ENCODE assay signal across 1 cellular context in the genomic region with DNA sequence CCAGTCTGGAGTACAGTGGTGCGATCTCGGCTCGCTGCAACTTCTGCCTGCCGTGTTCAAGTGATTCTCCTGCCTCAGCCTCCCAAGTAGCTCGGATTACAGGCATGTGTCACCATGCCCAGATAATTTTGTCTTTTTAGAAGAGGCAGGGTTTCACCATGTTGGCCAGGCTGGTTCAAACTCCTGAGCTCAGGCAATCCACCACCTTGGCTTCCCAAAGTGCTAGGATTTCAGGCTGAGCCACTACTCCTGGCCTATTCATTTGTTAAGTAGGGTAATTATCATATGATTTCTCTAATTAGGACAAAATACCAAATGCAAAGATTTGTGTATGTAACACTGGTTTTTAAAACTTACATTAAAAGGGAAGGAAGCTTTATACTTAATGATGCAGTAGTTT.
TF ChIP-seq lines count a peak whose summit lies in the region.

No MANE protein-coding gene starts in this region.

TF ChIP-seq in GM23338, 12 proteins besides CTCF, POLR2A, EP300 and RAD21:
- TF ChIP-seq, protein P1, sequence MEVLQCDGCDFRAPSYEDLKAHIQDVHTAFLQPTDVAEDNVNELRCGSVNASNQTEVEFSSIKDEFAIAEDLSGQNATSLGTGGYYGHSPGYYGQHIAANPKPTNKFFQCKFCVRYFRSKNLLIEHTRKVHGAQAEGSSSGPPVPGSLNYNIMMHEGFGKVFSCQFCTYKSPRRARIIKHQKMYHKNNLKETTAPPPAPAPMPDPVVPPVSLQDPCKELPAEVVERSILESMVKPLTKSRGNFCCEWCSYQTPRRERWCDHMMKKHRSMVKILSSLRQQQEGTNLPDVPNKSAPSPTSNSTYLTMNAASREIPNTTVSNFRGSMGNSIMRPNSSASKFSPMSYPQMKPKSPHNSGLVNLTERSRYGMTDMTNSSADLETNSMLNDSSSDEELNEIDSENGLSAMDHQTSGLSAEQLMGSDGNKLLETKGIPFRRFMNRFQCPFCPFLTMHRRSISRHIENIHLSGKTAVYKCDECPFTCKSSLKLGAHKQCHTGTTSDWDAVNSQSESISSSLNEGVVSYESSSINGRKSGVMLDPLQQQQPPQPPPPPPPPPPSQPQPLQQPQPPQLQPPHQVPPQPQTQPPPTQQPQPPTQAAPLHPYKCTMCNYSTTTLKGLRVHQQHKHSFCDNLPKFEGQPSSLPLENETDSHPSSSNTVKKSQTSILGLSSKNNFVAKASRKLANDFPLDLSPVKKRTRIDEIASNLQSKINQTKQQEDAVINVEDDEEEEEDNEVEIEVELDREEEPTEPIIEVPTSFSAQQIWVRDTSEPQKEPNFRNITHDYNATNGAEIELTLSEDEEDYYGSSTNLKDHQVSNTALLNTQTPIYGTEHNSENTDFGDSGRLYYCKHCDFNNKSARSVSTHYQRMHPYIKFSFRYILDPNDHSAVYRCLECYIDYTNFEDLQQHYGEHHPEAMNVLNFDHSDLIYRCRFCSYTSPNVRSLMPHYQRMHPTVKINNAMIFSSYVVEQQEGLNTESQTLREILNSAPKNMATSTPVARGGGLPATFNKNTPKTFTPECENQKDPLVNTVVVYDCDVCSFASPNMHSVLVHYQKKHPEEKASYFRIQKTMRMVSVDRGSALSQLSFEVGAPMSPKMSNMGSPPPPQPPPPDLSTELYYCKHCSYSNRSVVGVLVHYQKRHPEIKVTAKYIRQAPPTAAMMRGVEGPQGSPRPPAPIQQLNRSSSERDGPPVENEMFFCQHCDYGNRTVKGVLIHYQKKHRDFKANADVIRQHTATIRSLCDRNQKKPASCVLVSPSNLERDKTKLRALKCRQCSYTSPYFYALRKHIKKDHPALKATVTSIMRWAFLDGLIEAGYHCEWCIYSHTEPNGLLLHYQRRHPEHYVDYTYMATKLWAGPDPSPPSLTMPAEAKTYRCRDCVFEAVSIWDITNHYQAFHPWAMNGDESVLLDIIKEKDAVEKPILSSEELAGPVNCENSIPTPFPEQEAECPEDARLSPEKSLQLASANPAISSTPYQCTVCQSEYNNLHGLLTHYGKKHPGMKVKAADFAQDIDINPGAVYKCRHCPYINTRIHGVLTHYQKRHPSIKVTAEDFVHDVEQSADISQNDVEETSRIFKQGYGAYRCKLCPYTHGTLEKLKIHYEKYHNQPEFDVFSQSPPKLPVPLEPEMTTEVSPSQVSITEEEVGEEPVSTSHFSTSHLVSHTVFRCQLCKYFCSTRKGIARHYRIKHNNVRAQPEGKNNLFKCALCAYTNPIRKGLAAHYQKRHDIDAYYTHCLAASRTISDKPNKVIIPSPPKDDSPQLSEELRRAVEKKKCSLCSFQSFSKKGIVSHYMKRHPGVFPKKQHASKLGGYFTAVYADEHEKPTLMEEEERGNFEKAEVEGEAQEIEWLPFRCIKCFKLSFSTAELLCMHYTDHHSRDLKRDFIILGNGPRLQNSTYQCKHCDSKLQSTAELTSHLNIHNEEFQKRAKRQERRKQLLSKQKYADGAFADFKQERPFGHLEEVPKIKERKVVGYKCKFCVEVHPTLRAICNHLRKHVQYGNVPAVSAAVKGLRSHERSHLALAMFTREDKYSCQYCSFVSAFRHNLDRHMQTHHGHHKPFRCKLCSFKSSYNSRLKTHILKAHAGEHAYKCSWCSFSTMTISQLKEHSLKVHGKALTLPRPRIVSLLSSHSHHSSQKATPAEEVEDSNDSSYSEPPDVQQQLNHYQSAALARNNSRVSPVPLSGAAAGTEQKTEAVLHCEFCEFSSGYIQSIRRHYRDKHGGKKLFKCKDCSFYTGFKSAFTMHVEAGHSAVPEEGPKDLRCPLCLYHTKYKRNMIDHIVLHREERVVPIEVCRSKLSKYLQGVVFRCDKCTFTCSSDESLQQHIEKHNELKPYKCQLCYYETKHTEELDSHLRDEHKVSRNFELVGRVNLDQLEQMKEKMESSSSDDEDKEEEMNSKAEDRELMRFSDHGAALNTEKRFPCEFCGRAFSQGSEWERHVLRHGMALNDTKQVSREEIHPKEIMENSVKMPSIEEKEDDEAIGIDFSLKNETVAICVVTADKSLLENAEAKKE (CRISPR knock-in tag; IDR thresholded peaks at IDR 0.05) = 0 out of 2 replicates have a peak, but pooled peaks have one; percentile 41
- no peak for TF ChIP-seq ZNF114 (CRISPR knock-in tag; IDR thresholded peaks at IDR 0.05)
- TF ChIP-seq ETS1 (IDR thresholded peaks at IDR 0.05) = no peak
- TF ChIP-seq CREB1 (CRISPR knock-in tag; IDR thresholded peaks at IDR 0.05; ENCODE audit: low read depth) = no peak
- TF ChIP-seq EZH2phosphoT487 (IDR thresholded peaks at IDR 0.05; ENCODE audit: unreplicated experiment) = no peak
- TF ChIP-seq EZH2 (IDR thresholded peaks at IDR 0.05; ENCODE audit: low read depth, unreplicated experiment) = no peak
- TF ChIP-seq NANOG (IDR thresholded peaks at IDR 0.05; ENCODE audit: borderline replicate concordance) = peak; percentile 44; the same call in 1 of the 2 replicates
- TF ChIP-seq STAT1 (IDR thresholded peaks at IDR 0.05; ENCODE audit: unreplicated experiment) = no peak
- TF ChIP-seq POLR2AphosphoS5 (IDR thresholded peaks at IDR 0.05; ENCODE audit: low read depth) = no peak
- TF ChIP-seq, protein P2, sequence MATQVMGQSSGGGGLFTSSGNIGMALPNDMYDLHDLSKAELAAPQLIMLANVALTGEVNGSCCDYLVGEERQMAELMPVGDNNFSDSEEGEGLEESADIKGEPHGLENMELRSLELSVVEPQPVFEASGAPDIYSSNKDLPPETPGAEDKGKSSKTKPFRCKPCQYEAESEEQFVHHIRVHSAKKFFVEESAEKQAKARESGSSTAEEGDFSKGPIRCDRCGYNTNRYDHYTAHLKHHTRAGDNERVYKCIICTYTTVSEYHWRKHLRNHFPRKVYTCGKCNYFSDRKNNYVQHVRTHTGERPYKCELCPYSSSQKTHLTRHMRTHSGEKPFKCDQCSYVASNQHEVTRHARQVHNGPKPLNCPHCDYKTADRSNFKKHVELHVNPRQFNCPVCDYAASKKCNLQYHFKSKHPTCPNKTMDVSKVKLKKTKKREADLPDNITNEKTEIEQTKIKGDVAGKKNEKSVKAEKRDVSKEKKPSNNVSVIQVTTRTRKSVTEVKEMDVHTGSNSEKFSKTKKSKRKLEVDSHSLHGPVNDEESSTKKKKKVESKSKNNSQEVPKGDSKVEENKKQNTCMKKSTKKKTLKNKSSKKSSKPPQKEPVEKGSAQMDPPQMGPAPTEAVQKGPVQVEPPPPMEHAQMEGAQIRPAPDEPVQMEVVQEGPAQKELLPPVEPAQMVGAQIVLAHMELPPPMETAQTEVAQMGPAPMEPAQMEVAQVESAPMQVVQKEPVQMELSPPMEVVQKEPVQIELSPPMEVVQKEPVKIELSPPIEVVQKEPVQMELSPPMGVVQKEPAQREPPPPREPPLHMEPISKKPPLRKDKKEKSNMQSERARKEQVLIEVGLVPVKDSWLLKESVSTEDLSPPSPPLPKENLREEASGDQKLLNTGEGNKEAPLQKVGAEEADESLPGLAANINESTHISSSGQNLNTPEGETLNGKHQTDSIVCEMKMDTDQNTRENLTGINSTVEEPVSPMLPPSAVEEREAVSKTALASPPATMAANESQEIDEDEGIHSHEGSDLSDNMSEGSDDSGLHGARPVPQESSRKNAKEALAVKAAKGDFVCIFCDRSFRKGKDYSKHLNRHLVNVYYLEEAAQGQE (IDR thresholded peaks at IDR 0.05; ENCODE audit: unreplicated experiment) = no peak
